ENCODE assay signal across 1 cellular context in the genomic region with DNA sequence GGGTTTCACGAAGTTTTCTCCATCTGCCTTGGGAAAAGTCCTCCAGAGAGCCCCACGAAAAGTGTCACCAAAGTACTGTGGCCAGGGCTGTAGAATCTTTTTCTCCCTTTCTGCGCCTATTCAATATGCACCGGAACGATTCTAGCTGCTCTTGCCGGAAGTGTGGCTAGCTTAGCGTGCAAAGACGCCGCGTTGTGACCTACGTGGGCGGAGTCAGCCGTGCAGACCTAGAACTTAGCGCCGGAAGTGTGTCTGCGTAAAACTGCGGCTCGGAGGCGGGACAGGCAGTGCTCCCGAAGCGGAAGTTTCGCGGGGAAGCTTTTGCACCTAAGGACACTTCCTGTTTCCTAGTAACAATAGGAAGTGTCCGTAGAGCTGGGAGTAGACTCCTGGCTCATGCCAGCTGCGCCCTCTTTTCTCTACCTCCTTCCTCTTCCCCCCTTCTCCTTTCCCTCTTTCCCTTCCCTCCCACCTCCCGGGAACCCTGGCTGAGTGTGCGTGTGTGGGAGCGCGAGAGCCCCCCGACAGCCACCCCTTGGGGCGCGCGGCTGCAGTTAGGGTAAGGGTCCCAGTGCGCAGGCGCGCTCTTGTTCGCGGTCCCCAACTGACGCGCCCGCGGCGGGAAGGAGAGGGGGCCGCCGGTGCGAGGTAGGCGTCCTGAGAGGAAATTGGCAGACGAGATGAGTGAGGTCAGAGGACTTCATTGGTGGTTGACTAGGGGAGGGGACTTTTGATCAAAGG.
TF ChIP-seq lines count a peak whose summit lies in the region.

A gene with protein sequence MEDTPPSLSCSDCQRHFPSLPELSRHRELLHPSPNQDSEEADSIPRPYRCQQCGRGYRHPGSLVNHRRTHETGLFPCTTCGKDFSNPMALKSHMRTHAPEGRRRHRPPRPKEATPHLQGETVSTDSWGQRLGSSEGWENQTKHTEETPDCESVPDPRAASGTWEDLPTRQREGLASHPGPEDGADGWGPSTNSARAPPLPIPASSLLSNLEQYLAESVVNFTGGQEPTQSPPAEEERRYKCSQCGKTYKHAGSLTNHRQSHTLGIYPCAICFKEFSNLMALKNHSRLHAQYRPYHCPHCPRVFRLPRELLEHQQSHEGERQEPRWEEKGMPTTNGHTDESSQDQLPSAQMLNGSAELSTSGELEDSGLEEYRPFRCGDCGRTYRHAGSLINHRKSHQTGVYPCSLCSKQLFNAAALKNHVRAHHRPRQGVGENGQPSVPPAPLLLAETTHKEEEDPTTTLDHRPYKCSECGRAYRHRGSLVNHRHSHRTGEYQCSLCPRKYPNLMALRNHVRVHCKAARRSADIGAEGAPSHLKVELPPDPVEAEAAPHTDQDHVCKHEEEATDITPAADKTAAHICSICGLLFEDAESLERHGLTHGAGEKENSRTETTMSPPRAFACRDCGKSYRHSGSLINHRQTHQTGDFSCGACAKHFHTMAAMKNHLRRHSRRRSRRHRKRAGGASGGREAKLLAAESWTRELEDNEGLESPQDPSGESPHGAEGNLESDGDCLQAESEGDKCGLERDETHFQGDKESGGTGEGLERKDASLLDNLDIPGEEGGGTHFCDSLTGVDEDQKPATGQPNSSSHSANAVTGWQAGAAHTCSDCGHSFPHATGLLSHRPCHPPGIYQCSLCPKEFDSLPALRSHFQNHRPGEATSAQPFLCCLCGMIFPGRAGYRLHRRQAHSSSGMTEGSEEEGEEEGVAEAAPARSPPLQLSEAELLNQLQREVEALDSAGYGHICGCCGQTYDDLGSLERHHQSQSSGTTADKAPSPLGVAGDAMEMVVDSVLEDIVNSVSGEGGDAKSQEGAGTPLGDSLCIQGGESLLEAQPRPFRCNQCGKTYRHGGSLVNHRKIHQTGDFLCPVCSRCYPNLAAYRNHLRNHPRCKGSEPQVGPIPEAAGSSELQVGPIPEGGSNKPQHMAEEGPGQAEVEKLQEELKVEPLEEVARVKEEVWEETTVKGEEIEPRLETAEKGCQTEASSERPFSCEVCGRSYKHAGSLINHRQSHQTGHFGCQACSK (N-terminal part only) (plus strand): TSS at position 350 of the 741 bp plus-strand sequence. CDS start 1,903 bp downstream, outside the sequence.
A gene (minus strand): TSS at position 168 of the 741 bp plus-strand sequence. CDS start 9,781 bp downstream, outside the sequence.

TF ChIP-seq in K562, 482 proteins besides CTCF, POLR2A, EP300 and RAD21 (continued from another document and continues in another):
- TF ChIP-seq ZNF408 (CRISPR knock-in tag; IDR thresholded peaks at IDR 0.05; ENCODE audit: low read depth) (no peak), FOXA3 (CRISPR knock-in tag; conservative IDR thresholded peaks at IDR 0.05 in 1 of 2, IDR thresholded peaks at IDR 0.05 in 1 of 2) (peak in 1 of 2 experiments; percentile 46; a peak in 1 of 4 replicates), HEY1 (CRISPR knock-in tag; IDR thresholded peaks at IDR 0.05; ENCODE audit: borderline replicate concordance) (no peak), TAF1 (IDR thresholded peaks at IDR 0.05; ENCODE audit: control insufficient read depth, extremely low read depth, insufficient read depth, low read length, severe bottlenecking) (peak; percentile 77), BRD4 (IDR thresholded peaks at IDR 0.05) (no peak), ZNF274 (IDR thresholded peaks at IDR 0.05; ENCODE audit: borderline replicate concordance, low read depth, low read length) (no peak), KDM4B (IDR thresholded peaks at IDR 0.05; ENCODE audit: borderline replicate concordance in 2 of 2, low read depth in 1 of 2) (peak in 1 of 2 experiments; percentile 98; a peak in 2 of 4 replicates), POLR2AphosphoS5 (IDR thresholded peaks at IDR 0.05; ENCODE audit: control insufficient read depth, insufficient read depth, low read depth, low read length) (peak; percentile 87), MYC (IDR thresholded peaks at IDR 0.05; ENCODE audit: low read depth, low read length) (peak; percentile 53; the same call in 1 of the 2 replicates), MYC (CRISPR knock-in tag; IDR thresholded peaks at IDR 0.05; ENCODE audit: borderline replicate concordance, low read depth) (peak; percentile 42; the same call in 1 of the 2 replicates), SMC3 (conservative IDR thresholded peaks at IDR 0.05; ENCODE audit: insufficient read depth, low read depth, low read length) (no peak), BCOR (IDR thresholded peaks at IDR 0.05) (peak; percentile 27; the same call in 1 of the 2 replicates), RBM34 (IDR thresholded peaks at IDR 0.05; ENCODE audit: borderline replicate concordance, insufficient read depth, low read length) (no peak), ASH1L (IDR thresholded peaks at IDR 0.05; ENCODE audit: borderline replicate concordance, low read depth, partially characterized antibody) (peak; percentile 58), ZNF175 (CRISPR knock-in tag; IDR thresholded peaks at IDR 0.05; ENCODE audit: low read depth) (no peak), SPI1 (IDR thresholded peaks at IDR 0.05; ENCODE audit: borderline replicate concordance, low read depth, low read length) (peak; percentile 94), HDAC3 (IDR thresholded peaks at IDR 0.05; ENCODE audit: borderline replicate concordance, partially characterized antibody) (no peak), ARNT (IDR thresholded peaks at IDR 0.05) (peak in 1 of 2 experiments; percentile 55; a peak in 1 of 4 replicates), DDX20 (tag; IDR thresholded peaks at IDR 0.05; ENCODE audit: low read depth) (no peak), KAT7 (CRISPR knock-in tag; IDR thresholded peaks at IDR 0.05; ENCODE audit: borderline replicate concordance) (peak; percentile 59; the same call in 1 of the 2 replicates), NCOA1 (IDR thresholded peaks at IDR 0.05; ENCODE audit: low read depth) (peak; percentile 98), PML (IDR thresholded peaks at IDR 0.05; ENCODE audit: low read length) (peak; percentile 78), MTA3 (IDR thresholded peaks at IDR 0.05; ENCODE audit: borderline replicate concordance) (peak; percentile 40; the same call in 1 of the 2 replicates), MEIS2 (IDR thresholded peaks at IDR 0.05; ENCODE audit: partially characterized antibody) (peak; percentile 10), XRCC4 (IDR thresholded peaks at IDR 0.05; ENCODE audit: extremely low read depth, insufficient read depth, insufficient read length) (no peak), LCOR (CRISPR knock-in tag; IDR thresholded peaks at IDR 0.05) (0 out of 2 replicates have a peak, but pooled peaks have one; percentile 61), MCM5 (IDR thresholded peaks at IDR 0.05; ENCODE audit: low read depth) (no peak), SMAD3 (CRISPR knock-in tag; conservative IDR thresholded peaks at IDR 0.05) (no peak), RB1 (IDR thresholded peaks at IDR 0.05; ENCODE audit: low read depth) (peak; percentile 63), NUFIP1 (IDR thresholded peaks at IDR 0.05; ENCODE audit: partially characterized antibody) (no peak), OTX1 (CRISPR knock-in tag; IDR thresholded peaks at IDR 0.05) (peak; percentile 14; the same call in 1 of the 2 replicates), POLR2G (IDR thresholded peaks at IDR 0.05; ENCODE audit: low read depth, low read length) (peak; percentile 83)
- TF ChIP-seq, protein P1, sequence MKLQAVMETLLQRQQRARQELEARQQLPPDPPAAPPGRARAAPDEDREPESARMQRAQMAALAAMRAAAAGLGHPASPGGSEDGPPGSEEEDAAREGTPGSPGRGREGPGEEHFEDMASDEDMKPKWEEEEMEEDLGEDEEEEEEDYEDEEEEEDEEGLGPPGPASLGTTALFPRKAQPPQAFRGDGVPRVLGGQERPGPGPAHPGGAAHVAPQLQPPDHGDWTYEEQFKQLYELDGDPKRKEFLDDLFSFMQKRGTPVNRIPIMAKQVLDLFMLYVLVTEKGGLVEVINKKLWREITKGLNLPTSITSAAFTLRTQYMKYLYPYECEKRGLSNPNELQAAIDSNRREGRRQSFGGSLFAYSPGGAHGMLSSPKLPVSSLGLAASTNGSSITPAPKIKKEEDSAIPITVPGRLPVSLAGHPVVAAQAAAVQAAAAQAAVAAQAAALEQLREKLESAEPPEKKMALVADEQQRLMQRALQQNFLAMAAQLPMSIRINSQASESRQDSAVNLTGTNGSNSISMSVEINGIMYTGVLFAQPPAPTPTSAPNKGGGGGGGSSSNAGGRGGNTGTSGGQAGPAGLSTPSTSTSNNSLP (IDR thresholded peaks at IDR 0.05; ENCODE audit: borderline replicate concordance, low read depth, low read length): 0 out of 2 replicates have a peak, but pooled peaks have one; percentile 4
- TF ChIP-seq, protein P2, sequence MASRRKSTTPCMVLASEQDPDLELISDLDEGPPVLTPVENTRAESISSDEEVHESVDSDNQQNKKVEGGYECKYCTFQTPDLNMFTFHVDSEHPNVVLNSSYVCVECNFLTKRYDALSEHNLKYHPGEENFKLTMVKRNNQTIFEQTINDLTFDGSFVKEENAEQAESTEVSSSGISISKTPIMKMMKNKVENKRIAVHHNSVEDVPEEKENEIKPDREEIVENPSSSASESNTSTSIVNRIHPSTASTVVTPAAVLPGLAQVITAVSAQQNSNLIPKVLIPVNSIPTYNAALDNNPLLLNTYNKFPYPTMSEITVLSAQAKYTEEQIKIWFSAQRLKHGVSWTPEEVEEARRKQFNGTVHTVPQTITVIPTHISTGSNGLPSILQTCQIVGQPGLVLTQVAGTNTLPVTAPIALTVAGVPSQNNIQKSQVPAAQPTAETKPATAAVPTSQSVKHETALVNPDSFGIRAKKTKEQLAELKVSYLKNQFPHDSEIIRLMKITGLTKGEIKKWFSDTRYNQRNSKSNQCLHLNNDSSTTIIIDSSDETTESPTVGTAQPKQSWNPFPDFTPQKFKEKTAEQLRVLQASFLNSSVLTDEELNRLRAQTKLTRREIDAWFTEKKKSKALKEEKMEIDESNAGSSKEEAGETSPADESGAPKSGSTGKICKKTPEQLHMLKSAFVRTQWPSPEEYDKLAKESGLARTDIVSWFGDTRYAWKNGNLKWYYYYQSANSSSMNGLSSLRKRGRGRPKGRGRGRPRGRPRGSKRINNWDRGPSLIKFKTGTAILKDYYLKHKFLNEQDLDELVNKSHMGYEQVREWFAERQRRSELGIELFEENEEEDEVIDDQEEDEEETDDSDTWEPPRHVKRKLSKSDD (conservative IDR thresholded peaks at IDR 0.05; ENCODE audit: low read length): no peak
- TF ChIP-seq, protein P3, sequence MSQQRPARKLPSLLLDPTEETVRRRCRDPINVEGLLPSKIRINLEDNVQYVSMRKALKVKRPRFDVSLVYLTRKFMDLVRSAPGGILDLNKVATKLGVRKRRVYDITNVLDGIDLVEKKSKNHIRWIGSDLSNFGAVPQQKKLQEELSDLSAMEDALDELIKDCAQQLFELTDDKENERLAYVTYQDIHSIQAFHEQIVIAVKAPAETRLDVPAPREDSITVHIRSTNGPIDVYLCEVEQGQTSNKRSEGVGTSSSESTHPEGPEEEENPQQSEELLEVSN (IDR thresholded peaks at IDR 0.05; ENCODE audit: borderline replicate concordance in 1 of 2, extremely low read depth in 1 of 2, insufficient read depth in 1 of 2, insufficient read length in 1 of 2, low read depth in 1 of 2, low read length in 1 of 2, poor library complexity in 1 of 2, severe bottlenecking in 1 of 2): peak; percentile 7 to 42
- TF ChIP-seq, protein P4, sequence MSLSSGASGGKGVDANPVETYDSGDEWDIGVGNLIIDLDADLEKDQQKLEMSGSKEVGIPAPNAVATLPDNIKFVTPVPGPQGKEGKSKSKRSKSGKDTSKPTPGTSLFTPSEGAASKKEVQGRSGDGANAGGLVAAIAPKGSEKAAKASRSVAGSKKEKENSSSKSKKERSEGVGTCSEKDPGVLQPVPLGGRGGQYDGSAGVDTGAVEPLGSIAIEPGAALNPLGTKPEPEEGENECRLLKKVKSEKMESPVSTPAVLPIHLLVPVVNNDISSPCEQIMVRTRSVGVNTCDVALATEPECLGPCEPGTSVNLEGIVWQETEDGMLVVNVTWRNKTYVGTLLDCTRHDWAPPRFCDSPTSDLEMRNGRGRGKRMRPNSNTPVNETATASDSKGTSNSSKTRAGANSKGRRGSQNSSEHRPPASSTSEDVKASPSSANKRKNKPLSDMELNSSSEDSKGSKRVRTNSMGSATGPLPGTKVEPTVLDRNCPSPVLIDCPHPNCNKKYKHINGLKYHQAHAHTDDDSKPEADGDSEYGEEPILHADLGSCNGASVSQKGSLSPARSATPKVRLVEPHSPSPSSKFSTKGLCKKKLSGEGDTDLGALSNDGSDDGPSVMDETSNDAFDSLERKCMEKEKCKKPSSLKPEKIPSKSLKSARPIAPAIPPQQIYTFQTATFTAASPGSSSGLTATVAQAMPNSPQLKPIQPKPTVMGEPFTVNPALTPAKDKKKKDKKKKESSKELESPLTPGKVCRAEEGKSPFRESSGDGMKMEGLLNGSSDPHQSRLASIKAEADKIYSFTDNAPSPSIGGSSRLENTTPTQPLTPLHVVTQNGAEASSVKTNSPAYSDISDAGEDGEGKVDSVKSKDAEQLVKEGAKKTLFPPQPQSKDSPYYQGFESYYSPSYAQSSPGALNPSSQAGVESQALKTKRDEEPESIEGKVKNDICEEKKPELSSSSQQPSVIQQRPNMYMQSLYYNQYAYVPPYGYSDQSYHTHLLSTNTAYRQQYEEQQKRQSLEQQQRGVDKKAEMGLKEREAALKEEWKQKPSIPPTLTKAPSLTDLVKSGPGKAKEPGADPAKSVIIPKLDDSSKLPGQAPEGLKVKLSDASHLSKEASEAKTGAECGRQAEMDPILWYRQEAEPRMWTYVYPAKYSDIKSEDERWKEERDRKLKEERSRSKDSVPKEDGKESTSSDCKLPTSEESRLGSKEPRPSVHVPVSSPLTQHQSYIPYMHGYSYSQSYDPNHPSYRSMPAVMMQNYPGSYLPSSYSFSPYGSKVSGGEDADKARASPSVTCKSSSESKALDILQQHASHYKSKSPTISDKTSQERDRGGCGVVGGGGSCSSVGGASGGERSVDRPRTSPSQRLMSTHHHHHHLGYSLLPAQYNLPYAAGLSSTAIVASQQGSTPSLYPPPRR (CRISPR knock-in tag; IDR thresholded peaks at IDR 0.05; ENCODE audit: borderline replicate concordance): no peak
- TF ChIP-seq, protein P5, sequence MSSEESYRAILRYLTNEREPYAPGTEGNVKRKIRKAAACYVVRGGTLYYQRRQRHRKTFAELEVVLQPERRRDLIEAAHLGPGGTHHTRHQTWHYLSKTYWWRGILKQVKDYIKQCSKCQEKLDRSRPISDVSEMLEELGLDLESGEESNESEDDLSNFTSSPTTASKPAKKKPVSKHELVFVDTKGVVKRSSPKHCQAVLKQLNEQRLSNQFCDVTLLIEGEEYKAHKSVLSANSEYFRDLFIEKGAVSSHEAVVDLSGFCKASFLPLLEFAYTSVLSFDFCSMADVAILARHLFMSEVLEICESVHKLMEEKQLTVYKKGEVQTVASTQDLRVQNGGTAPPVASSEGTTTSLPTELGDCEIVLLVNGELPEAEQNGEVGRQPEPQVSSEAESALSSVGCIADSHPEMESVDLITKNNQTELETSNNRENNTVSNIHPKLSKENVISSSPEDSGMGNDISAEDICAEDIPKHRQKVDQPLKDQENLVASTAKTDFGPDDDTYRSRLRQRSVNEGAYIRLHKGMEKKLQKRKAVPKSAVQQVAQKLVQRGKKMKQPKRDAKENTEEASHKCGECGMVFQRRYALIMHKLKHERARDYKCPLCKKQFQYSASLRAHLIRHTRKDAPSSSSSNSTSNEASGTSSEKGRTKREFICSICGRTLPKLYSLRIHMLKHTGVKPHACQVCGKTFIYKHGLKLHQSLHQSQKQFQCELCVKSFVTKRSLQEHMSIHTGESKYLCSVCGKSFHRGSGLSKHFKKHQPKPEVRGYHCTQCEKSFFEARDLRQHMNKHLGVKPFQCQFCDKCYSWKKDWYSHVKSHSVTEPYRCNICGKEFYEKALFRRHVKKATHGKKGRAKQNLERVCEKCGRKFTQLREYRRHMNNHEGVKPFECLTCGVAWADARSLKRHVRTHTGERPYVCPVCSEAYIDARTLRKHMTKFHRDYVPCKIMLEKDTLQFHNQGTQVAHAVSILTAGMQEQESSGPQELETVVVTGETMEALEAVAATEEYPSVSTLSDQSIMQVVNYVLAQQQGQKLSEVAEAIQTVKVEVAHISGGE (CRISPR knock-in tag; IDR thresholded peaks at IDR 0.05): peak; percentile 94 to 99 (median 98)
